ENCODE assay signal across 1 cellular context in the genomic region with DNA sequence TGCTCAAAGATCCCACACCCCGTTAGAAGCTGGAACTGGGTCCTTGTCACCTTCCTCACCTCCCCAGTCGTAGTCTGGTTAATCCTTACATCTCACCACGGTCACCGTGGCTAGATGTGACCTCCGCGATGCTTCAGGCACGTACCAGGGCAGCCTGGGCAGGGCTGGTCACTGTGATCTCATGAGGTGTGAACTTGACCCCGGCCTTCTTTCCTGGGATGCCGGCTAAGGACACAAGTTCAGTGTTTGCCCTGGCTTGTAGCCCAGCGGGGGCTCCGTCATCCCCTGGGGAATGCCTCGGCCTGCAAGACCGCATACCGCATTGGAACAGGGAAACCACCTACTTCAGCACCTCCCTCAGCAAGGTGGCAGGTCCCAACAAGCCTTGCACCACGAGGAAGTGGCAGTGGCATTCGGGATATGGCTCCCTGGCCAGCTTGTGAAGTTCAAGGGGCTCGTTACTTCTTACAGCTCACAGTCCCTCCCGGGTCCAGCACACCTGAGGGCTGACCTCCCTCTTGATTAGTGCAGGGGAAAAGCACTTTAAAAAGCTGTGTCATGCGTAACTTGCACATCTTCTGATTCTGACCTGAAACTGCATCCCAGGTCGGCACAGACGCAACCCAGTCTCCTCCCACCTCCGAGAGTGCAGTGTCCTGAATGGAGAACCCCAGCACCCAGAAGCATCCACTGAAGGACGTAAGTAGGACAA.
TF ChIP-seq lines count a peak whose summit lies in the region.

No MANE protein-coding gene starts in this region.

TF ChIP-seq in HepG2, 621 proteins besides CTCF, POLR2A, EP300 and RAD21 (continued from another document and continues in another):
- TF ChIP-seq ZNF777 (CRISPR knock-in tag; IDR thresholded peaks at IDR 0.05) (no peak), ZNF484 (CRISPR knock-in tag; IDR thresholded peaks at IDR 0.05; ENCODE audit: borderline replicate concordance, low read depth) (no peak), ZNF460 (CRISPR knock-in tag; IDR thresholded peaks at IDR 0.05; ENCODE audit: borderline replicate concordance) (no peak), RAD51 (IDR thresholded peaks at IDR 0.05; ENCODE audit: borderline replicate concordance) (no peak), ZNF44 (CRISPR knock-in tag; IDR thresholded peaks at IDR 0.05) (0 out of 2 replicates have a peak, but pooled peaks have one; percentile 16), ZSCAN30 (CRISPR knock-in tag; IDR thresholded peaks at IDR 0.05) (no peak), FOXC1 (CRISPR knock-in tag; IDR thresholded peaks at IDR 0.05; ENCODE audit: borderline replicate concordance) (no peak), ZNF780A (CRISPR knock-in tag; IDR thresholded peaks at IDR 0.05) (no peak), ZBTB7B (CRISPR knock-in tag; IDR thresholded peaks at IDR 0.05) (no peak), IRX3 (CRISPR knock-in tag; IDR thresholded peaks at IDR 0.05; ENCODE audit: borderline replicate concordance, low read depth) (peak; percentile 5; the same call in 1 of the 2 replicates), HNF4A (CRISPR knock-in tag; IDR thresholded peaks at IDR 0.05) (peak; percentile 52; the same call in 1 of the 2 replicates), ARID2 (CRISPR knock-in tag; IDR thresholded peaks at IDR 0.05; ENCODE audit: borderline replicate concordance) (peak; percentile 66; the same call in 1 of the 2 replicates), RFXAP (CRISPR knock-in tag; IDR thresholded peaks at IDR 0.05; ENCODE audit: borderline replicate concordance) (0 out of 2 replicates have a peak, but pooled peaks have one; percentile 50), NR2C2 (CRISPR knock-in tag; IDR thresholded peaks at IDR 0.05; ENCODE audit: borderline replicate concordance) (peak; percentile 68), MAFK (conservative IDR thresholded peaks at IDR 0.05 in 1 of 2, IDR thresholded peaks at IDR 0.05 in 1 of 2; ENCODE audit: low read length in 2 of 2) (no peak), ZNF225 (CRISPR knock-in tag; IDR thresholded peaks at IDR 0.05) (no peak), BHLHE40 (IDR thresholded peaks at IDR 0.05; ENCODE audit: low read length) (no peak)
- TF ChIP-seq, protein P1, sequence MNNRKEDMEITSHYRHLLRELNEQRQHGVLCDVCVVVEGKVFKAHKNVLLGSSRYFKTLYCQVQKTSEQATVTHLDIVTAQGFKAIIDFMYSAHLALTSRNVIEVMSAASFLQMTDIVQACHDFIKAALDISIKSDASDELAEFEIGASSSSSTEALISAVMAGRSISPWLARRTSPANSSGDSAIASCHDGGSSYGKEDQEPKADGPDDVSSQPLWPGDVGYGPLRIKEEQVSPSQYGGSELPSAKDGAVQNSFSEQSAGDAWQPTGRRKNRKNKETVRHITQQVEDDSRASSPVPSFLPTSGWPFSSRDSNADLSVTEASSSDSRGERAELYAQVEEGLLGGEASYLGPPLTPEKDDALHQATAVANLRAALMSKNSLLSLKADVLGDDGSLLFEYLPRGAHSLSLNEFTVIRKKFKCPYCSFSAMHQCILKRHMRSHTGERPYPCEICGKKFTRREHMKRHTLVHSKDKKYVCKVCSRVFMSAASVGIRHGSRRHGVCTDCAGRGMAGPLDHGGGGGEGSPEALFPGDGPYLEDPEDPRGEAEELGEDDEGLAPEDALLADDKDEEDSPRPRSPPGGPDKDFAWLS (CRISPR knock-in tag; IDR thresholded peaks at IDR 0.05; ENCODE audit: borderline replicate concordance) = no peak
- TF ChIP-seq, protein P2, sequence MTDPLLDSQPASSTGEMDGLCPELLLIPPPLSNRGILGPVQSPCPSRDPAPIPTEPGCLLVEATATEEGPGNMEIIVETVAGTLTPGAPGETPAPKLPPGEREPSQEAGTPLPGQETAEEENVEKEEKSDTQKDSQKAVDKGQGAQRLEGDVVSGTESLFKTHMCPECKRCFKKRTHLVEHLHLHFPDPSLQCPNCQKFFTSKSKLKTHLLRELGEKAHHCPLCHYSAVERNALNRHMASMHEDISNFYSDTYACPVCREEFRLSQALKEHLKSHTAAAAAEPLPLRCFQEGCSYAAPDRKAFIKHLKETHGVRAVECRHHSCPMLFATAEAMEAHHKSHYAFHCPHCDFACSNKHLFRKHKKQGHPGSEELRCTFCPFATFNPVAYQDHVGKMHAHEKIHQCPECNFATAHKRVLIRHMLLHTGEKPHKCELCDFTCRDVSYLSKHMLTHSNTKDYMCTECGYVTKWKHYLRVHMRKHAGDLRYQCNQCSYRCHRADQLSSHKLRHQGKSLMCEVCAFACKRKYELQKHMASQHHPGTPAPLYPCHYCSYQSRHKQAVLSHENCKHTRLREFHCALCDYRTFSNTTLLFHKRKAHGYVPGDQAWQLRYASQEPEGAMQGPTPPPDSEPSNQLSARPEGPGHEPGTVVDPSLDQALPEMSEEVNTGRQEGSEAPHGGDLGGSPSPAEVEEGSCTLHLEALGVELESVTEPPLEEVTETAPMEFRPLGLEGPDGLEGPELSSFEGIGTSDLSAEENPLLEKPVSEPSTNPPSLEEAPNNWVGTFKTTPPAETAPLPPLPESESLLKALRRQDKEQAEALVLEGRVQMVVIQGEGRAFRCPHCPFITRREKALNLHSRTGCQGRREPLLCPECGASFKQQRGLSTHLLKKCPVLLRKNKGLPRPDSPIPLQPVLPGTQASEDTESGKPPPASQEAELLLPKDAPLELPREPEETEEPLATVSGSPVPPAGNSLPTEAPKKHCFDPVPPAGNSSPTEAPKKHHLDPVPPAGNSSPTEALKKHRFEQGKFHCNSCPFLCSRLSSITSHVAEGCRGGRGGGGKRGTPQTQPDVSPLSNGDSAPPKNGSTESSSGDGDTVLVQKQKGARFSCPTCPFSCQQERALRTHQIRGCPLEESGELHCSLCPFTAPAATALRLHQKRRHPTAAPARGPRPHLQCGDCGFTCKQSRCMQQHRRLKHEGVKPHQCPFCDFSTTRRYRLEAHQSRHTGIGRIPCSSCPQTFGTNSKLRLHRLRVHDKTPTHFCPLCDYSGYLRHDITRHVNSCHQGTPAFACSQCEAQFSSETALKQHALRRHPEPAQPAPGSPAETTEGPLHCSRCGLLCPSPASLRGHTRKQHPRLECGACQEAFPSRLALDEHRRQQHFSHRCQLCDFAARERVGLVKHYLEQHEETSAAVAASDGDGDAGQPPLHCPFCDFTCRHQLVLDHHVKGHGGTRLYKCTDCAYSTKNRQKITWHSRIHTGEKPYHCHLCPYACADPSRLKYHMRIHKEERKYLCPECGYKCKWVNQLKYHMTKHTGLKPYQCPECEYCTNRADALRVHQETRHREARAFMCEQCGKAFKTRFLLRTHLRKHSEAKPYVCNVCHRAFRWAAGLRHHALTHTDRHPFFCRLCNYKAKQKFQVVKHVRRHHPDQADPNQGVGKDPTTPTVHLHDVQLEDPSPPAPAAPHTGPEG (CRISPR knock-in tag; IDR thresholded peaks at IDR 0.05) = no peak
- TF ChIP-seq, protein P3, sequence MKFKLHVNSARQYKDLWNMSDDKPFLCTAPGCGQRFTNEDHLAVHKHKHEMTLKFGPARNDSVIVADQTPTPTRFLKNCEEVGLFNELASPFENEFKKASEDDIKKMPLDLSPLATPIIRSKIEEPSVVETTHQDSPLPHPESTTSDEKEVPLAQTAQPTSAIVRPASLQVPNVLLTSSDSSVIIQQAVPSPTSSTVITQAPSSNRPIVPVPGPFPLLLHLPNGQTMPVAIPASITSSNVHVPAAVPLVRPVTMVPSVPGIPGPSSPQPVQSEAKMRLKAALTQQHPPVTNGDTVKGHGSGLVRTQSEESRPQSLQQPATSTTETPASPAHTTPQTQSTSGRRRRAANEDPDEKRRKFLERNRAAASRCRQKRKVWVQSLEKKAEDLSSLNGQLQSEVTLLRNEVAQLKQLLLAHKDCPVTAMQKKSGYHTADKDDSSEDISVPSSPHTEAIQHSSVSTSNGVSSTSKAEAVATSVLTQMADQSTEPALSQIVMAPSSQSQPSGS (CRISPR knock-in tag; IDR thresholded peaks at IDR 0.05) = peak; percentile 71
- TF ChIP-seq, protein P4, sequence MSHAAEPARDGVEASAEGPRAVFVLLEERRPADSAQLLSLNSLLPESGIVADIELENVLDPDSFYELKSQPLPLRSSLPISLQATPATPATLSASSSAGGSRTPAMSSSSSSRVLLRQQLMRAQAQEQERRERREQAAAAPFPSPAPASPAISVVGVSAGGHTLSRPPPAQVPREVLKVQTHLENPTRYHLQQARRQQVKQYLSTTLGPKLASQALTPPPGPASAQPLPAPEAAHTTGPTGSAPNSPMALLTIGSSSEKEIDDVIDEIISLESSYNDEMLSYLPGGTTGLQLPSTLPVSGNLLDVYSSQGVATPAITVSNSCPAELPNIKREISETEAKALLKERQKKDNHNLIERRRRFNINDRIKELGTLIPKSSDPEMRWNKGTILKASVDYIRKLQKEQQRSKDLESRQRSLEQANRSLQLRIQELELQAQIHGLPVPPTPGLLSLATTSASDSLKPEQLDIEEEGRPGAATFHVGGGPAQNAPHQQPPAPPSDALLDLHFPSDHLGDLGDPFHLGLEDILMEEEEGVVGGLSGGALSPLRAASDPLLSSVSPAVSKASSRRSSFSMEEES (CRISPR knock-in tag; IDR thresholded peaks at IDR 0.05) = peak; percentile 72
- TF ChIP-seq, protein P5, sequence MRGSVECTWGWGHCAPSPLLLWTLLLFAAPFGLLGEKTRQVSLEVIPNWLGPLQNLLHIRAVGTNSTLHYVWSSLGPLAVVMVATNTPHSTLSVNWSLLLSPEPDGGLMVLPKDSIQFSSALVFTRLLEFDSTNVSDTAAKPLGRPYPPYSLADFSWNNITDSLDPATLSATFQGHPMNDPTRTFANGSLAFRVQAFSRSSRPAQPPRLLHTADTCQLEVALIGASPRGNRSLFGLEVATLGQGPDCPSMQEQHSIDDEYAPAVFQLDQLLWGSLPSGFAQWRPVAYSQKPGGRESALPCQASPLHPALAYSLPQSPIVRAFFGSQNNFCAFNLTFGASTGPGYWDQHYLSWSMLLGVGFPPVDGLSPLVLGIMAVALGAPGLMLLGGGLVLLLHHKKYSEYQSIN (CRISPR knock-in tag; IDR thresholded peaks at IDR 0.05; ENCODE audit: borderline replicate concordance) = no peak
- TF ChIP-seq, protein P6, sequence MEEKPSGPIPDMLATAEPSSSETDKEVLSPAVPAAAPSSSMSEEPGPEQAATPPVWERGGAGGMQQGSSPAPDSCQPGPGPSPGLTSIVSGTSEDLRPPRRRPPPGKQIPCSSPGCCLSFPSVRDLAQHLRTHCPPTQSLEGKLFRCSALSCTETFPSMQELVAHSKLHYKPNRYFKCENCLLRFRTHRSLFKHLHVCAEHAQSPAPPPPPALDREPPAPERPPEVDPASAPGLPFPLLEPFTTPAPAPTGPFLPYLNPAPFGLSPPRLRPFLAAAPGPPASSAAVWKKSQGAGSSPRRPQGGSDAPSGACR (CRISPR knock-in tag; IDR thresholded peaks at IDR 0.05) = peak; percentile 70; the same call in 1 of the 2 replicates
- TF ChIP-seq, protein P7, sequence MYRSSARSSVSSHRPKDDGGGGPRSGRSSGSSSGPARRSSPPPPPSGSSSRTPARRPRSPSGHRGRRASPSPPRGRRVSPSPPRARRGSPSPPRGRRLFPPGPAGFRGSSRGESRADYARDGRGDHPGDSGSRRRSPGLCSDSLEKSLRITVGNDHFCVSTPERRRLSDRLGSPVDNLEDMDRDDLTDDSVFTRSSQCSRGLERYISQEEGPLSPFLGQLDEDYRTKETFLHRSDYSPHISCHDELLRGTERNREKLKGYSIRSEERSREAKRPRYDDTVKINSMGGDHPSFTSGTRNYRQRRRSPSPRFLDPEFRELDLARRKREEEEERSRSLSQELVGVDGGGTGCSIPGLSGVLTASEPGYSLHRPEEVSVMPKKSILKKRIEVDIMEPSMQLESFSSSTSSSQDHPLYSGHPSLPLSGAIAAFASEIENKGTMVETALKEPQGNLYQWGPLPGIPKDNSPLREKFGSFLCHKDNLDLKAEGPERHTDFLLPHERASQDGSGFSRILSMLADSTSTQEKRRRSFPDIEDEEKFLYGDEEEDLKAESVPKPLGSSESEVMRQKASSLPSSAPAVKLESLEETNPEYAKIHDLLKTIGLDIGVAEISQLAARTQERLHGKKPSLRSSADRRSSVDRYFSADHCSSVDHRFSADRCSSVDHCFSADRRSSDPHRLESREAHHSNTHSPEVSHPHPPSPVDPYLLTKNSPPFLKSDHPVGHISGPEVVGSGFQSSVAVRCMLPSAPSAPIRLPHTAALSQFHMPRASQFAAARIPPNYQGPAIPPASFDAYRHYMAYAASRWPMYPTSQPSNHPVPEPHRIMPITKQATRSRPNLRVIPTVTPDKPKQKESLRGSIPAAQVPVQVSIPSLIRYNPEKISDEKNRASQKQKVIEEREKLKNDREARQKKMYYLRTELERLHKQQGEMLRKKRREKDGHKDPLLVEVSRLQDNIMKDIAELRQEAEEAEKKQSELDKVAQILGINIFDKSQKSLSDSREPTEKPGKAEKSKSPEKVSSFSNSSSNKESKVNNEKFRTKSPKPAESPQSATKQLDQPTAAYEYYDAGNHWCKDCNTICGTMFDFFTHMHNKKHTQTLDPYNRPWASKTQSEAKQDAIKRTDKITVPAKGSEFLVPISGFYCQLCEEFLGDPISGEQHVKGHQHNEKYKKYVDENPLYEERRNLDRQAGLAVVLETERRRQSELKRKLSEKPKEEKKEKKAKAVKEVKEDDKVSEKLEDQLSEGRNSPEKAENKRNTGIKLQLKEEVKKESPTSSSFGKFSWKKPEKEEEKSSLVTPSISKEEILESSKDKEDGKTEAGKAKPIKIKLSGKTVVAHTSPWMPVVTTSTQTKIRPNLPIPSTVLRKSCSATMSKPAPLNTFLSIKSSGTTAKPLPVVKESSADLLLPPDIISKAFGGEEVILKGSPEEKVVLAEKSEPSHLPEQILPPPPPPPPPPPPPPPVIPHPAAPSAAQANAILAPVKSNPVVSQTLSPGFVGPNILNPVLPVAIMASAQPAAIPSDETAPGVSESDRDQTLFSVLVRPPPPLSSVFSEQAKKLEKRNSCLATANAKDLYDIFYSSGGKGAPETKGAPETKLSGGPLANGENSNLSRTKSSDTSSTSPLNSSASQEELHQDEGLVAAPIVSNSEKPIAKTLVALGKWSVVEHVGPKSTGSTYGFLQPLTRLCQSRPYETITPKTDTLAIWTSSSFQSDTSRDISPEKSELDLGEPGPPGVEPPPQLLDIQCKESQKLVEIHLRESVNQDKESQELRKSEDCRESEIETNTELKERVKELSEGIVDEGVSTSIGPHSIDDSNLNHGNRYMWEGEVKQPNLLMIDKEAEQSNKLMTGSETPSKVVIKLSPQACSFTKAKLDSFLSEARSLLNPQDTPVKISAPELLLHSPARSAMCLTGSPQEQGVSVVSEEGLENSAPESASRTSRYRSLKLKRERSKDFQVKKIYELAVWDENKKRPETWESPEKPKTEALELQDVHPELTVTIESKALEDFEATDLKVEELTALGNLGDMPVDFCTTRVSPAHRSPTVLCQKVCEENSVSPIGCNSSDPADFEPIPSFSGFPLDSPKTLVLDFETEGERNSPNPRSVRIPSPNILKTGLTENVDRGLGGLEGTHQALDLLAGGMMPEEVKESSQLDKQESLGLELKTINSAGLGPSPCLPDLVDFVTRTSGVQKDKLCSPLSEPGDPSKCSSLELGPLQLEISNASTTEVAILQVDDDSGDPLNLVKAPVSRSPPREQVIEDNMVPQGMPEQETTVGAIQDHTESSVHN (CRISPR knock-in tag; IDR thresholded peaks at IDR 0.05) = peak; percentile 70; the same call in 1 of the 2 replicates
- TF ChIP-seq, protein P8, sequence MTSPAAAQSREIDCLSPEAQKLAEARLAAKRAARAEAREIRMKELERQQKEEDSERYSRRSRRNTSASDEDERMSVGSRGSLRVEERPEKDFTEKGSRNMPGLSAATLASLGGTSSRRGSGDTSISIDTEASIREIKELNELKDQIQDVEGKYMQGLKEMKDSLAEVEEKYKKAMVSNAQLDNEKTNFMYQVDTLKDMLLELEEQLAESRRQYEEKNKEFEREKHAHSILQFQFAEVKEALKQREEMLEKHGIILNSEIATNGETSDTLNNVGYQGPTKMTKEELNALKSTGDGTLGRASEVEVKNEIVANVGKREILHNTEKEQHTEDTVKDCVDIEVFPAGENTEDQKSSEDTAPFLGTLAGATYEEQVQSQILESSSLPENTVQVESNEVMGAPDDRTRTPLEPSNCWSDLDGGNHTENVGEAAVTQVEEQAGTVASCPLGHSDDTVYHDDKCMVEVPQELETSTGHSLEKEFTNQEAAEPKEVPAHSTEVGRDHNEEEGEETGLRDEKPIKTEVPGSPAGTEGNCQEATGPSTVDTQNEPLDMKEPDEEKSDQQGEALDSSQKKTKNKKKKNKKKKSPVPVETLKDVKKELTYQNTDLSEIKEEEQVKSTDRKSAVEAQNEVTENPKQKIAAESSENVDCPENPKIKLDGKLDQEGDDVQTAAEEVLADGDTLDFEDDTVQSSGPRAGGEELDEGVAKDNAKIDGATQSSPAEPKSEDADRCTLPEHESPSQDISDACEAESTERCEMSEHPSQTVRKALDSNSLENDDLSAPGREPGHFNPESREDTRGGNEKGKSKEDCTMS (CRISPR knock-in tag; conservative IDR thresholded peaks at IDR 0.05) = no peak
